8 cellular contexts compared by ENCODE assay signal in genomic region chr2:74334931-74335333, GRCh38. TPM values are rescaled to one million over a fixed set of nuclear protein-coding genes. Genes with fewer than 3 reads are reported as not detected.
DNase-seq lines count a peak whose midpoint lies in the region; ATAC-seq, FAIRE-seq and TF ChIP-seq lines count a peak whose summit lies in the region.

No MANE protein-coding gene starts in this region.

- CTCF ChIA-PET in AG04450 (lab: Charles Lee) = interaction anchor here (0.6 to 3.2 kb wide), 73 partner anchors 9 to 806 kb away, joined by 3 to 74 read pairs (median 4); partner anchors contain the start of genes DCTN1, SLC4A5, STAMBP and WBP1

- peak; percentile 55 for ATAC-seq in activated CD4-positive, CD25-positive, alpha-beta regulatory T cell treated with anti-CD3 and anti-CD28 coated beads, Interleukin-2, amount 50 U/mL, for 24 hours
- ATAC-seq in HG03097 (IDR thresholded peaks at IDR 0.05; ENCODE audit: low FRiP score, unreplicated experiment) = no peak

- H3K4me3 ChIP-seq in AG04450 (ENCODE audit: low read depth, low read length) = no peak overlapping the region

- H3K27ac ChIP-seq in AG04450 (ENCODE audit: low read depth, low read length) = no peak overlapping the region

- H3K9me3 ChIP-seq in AG04450 (ENCODE audit: control insufficient read depth, insufficient read depth, low read length) = no peaks in the 10 kb centered on the region

- H3K27me3 ChIP-seq in AG04450 (ENCODE audit: control insufficient read depth, insufficient read depth, low read length) = peaks cover 19% of the 10 kb centered on the region

- FAIRE-seq in GM19239 (lab: Jason Lieb, UNC) = peak; percentile 92

- DNase-seq in AG04450 (ENCODE audit: low read depth, low spot score) (peak; percentile 42), GM19239 (ENCODE audit: insufficient read length, low spot score) (peak; percentile 46), NCI-H2171 (lab: John Stamatoyannopoulos, UW) (peak; percentile 60), kidney glomerular epithelial cell (lab: John Stamatoyannopoulos, UW) (peak; percentile 67)
- peak; percentile 64 for DNase-seq in central memory CD4-positive, alpha-beta T cell
- DNase-seq in stimulated activated CD4-positive, alpha-beta T cell treated with anti-CD3 and anti-CD28 coated beads, Interleukin-2, amount 100 ng/mL, for 24 hours = peak; percentile 82 to 83

- TF ChIP-seq CTCF in AG04450 (IDR thresholded peaks at IDR 0.05; ENCODE audit: low read depth, low read length) = peak; percentile 95

- POLR2A ChIA-PET in AG04450 (lab: Yijun Ruan, JAX) = interaction anchor here (1.6 kb wide), 1 partner anchor 56 kb away, joined by 4 read pairs; no protein-coding TSS in a partner anchor

RNA-seq across cellular contexts. Expression of gene SLC4A5, which starts 8.3 kb away (rescaled TPM):
- polyA plus RNA-seq in AG04450 (2011; rRNA removed) = 0.15 and 0.25 TPM in 2 replicates
- not detected in 2 replicates for polyA minus RNA-seq in AG04450 (2011; rRNA and poly(A)+ RNA removed)

RNA-seq across cellular contexts. Expression of gene DCTN1, which starts 45.2 kb away (rescaled TPM):
- polyA plus RNA-seq in AG04450 (2011; rRNA removed) = 147 and 188 TPM in 2 replicates
- polyA minus RNA-seq in AG04450 (2011; rRNA and poly(A)+ RNA removed) = 266 and 405 TPM in 2 replicates
